Comparison of ENCODE assay signal across 27 cellular contexts in genomic region chr18:11077548-11078187, GRCh38.
"Had no signal": no experiment of that assay in that cellular context is flagged by ENCODE, and none has a peak within 500 bp of the region (broad histone marks: within the 10 kb centered on the region; RNA-seq: fewer than 3 reads in every experiment).

No MANE protein-coding gene starts in this region.

- H3K27me3 ChIP-seq: MG63, Peyer's patch, SJSA1 had no signal

- H3K36me3 ChIP-seq: Peyer's patch, SJSA1 had no signal

- H3K4me3 ChIP-seq: MG63, Peyer's patch, SJSA1 had no signal

- H3K27me3 Mint-ChIP-seq: activated CD8-positive, alpha-beta T cell treated with anti-CD3 and anti-CD28 coated beads for 36 hours; activated naive CD4-positive, alpha-beta T cell treated with anti-CD3 and anti-CD28 coated beads, Interleukin-2, amount 10 ng/mL, durations not matched to agents 7 days and 5 days; activated naive CD8-positive, alpha-beta T cell treated with anti-CD3 and anti-CD28 coated beads for 36 hours had no signal

- H3K27ac Mint-ChIP-seq: activated CD8-positive, alpha-beta T cell treated with anti-CD3 and anti-CD28 coated beads for 36 hours; activated naive CD4-positive, alpha-beta T cell treated with anti-CD3 and anti-CD28 coated beads, Interleukin-2, amount 10 ng/mL, durations not matched to agents 7 days and 5 days; activated naive CD8-positive, alpha-beta T cell treated with anti-CD3 and anti-CD28 coated beads for 36 hours; activated T-cell treated with anti-CD3 and anti-CD28 coated beads, Interleukin-2, amount 50 U/mL, for 72 hours; activated T-helper 2 cell treated with anti-CD3 and anti-CD28 coated beads, Interferon-gamma antibody, Interleukin-2, Interleukin-4, amounts not matched to agents 10 μg/mL and 5 μg/mL and 100 μg/mL, durations not matched to agents 14 hours and 24 hours and 36 hours; T-helper 1 cell treated with Interleukin-12 subunit alpha and Interleukin-12 subunit beta and Interleukin-4 antibody, amounts not matched to agents 30 μg/mL and 1 μg/mL, for 36 hours had no signal

- H3K4me1 ChIP-seq: Peyer's patch had no signal

- H3K9me3 ChIP-seq: MG63, Peyer's patch, SJSA1 had no signal

- H3K27ac ChIP-seq: Peyer's patch, RWPE1, SJSA1 had no signal

- H3K4me3 Mint-ChIP-seq: activated CD8-positive, alpha-beta T cell treated with anti-CD3 and anti-CD28 coated beads for 36 hours; activated naive CD4-positive, alpha-beta T cell treated with anti-CD3 and anti-CD28 coated beads, Interleukin-2, amount 10 ng/mL, durations not matched to agents 7 days and 5 days; activated naive CD8-positive, alpha-beta T cell treated with anti-CD3 and anti-CD28 coated beads for 36 hours; activated T-cell treated with anti-CD3 and anti-CD28 coated beads, Interleukin-2, amount 50 U/mL, for 72 hours; T-helper 1 cell treated with Interleukin-12 subunit alpha and Interleukin-12 subunit beta and Interleukin-4 antibody, amounts not matched to agents 30 μg/mL and 1 μg/mL, for 36 hours had no signal

- H3K9me3 Mint-ChIP-seq: activated CD8-positive, alpha-beta T cell treated with anti-CD3 and anti-CD28 coated beads for 36 hours; activated naive CD4-positive, alpha-beta T cell treated with anti-CD3 and anti-CD28 coated beads, Interleukin-2, amount 10 ng/mL, durations not matched to agents 7 days and 5 days; activated naive CD8-positive, alpha-beta T cell treated with anti-CD3 and anti-CD28 coated beads for 36 hours; activated T-cell treated with anti-CD3 and anti-CD28 coated beads, Interleukin-2, amount 50 U/mL, for 72 hours; activated T-helper 2 cell treated with anti-CD3 and anti-CD28 coated beads, Interferon-gamma antibody, Interleukin-2, Interleukin-4, amounts not matched to agents 10 μg/mL and 5 μg/mL and 100 μg/mL, durations not matched to agents 14 hours and 24 hours and 36 hours; T-helper 1 cell treated with Interleukin-12 subunit alpha and Interleukin-12 subunit beta and Interleukin-4 antibody, amounts not matched to agents 30 μg/mL and 1 μg/mL, for 36 hours had no signal

- ATAC-seq: activated CD4-positive, CD25-positive, alpha-beta regulatory T cell treated with anti-CD3 and anti-CD28 coated beads, Interleukin-2, amount 50 U/mL, for 24 hours; activated CD8-positive, alpha-beta T cell treated with anti-CD3 and anti-CD28 coated beads for 36 hours; activated T-cell treated with anti-CD3 and anti-CD28 coated beads, Interleukin-2, amount 50 U/mL, for 72 hours; SK-N-SH treated with all-trans-retinoic acid at 6 μM for 48 hours had no signal

- DNase-seq: activated CD4-positive, alpha-beta T cell treated with anti-CD3 and anti-CD28 coated beads for 4 hours; activated CD8-positive, alpha-beta memory T cell treated with anti-CD3 and anti-CD28 coated beads, Interleukin-2, amount 50 U/mL, for 4 hours; activated CD8-positive, alpha-beta T cell treated with anti-CD3 and anti-CD28 coated beads for 36 hours; activated gamma-delta T cell treated with Interleukin-2 at 50 U/mL for 16 hours; activated naive CD4-positive, alpha-beta T cell treated with anti-CD3 and anti-CD28 coated beads, Interleukin-2, amount 10 ng/mL, durations not matched to agents 7 days and 5 days; activated naive CD8-positive, alpha-beta T cell treated with anti-CD3 and anti-CD28 coated beads for 36 hours; activated T-cell treated with anti-CD3 and anti-CD28 coated beads, Interleukin-2, amount 50 U/mL, for 72 hours; caudate nucleus; MG63; MV-4-11; NCI-H1092 treated with DMSO at 0.1 percent for 48 hours; NCI-H1436; NCI-H1694 treated with DMSO at 0.1 percent for 48 hours; NCI-H2029 treated with DMSO at 0.1 percent for 48 hours; NCI-H345; NCI-H510A; NCI-H526 treated with DMSO at 0.1 percent for 48 hours; NK-92 treated with Interleukin-12 subunit alpha and Interleukin-12 subunit beta, amount 100 ng/mL, for 24 hours; Peyer's patch; SHP77; SW 1271 had no signal

- H3K4me1 Mint-ChIP-seq: activated naive CD4-positive, alpha-beta T cell treated with anti-CD3 and anti-CD28 coated beads, Interleukin-2, amount 10 ng/mL, durations not matched to agents 7 days and 5 days; activated naive CD8-positive, alpha-beta T cell treated with anti-CD3 and anti-CD28 coated beads for 36 hours had no signal

- H3K36me3 Mint-ChIP-seq: activated naive CD4-positive, alpha-beta T cell treated with anti-CD3 and anti-CD28 coated beads, Interleukin-2, amount 10 ng/mL, durations not matched to agents 7 days and 5 days; activated naive CD8-positive, alpha-beta T cell treated with anti-CD3 and anti-CD28 coated beads for 36 hours had no signal
